Comparison of ENCODE assay signal across 1 cellular context in genomic region chr10:133329401-133330202, GRCh38.
TF ChIP-seq lines count a peak whose summit lies in the region.

No MANE protein-coding gene starts in this region.

TF ChIP-seq in neural cell, 6 proteins besides CTCF, POLR2A, EP300 and RAD21:
- TF ChIP-seq TAF1 (IDR thresholded peaks at IDR 0.05; ENCODE audit: low read depth) = no peak
- TF ChIP-seq SMC3 (conservative IDR thresholded peaks at IDR 0.05; ENCODE audit: poor library complexity) = peak; percentile 88
- TF ChIP-seq MXI1 (conservative IDR thresholded peaks at IDR 0.05; ENCODE audit: poor library complexity, severe bottlenecking) = no peak
- no peak for TF ChIP-seq REST (IDR thresholded peaks at IDR 0.05; ENCODE audit: borderline replicate concordance)
